Comparison of ENCODE assay signal across 8 cellular contexts in the genomic region with DNA sequence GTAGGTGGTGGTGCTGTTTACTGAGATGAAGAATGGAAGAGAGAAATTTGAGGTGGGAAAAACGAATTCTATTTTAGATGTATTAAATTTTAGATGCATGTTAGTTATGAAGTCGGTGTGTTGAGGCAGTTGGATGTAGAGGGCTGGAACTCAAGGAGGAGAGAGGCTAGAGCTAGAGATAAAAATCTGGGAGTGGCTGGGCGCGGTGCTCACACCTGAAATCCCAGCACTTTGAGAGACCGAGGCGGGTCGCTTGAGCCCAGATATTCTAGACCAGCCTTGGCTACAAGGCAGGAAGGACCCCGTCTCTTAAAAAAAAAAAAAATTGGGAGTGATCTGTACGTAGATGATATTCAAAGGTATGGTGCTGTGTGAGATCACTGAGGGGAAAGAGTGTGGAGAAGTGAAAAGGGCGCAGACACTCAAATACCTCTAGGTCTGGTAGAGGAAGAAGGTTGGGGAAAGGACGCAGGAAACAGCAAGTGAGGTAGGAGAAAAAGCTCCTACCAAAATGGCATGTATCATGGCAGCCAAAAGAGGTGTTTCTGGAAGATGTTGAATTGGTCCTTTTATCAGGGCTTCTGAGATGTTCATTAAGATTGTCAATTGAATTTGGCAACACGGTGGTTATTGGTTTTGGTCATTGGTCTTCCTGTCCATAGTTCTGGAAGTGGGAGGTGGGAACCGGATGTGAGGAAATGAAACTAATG. TPM values are rescaled to one million over a fixed set of nuclear protein-coding genes. Genes with fewer than 3 reads are reported as not detected.
A peak's percentile ranks its signal among the peaks of the same experiment; 100 is the strongest.
DNase-seq lines count a peak whose midpoint lies in the region; ATAC-seq and TF ChIP-seq lines count a peak whose summit lies in the region.

No MANE protein-coding gene starts in this region.

- peak overlapping the region in 6 of 8 donors; percentile 91 to 97 (median 94) for H3K27ac ChIP-seq in spleen

- H3K4me1 ChIP-seq in spleen: peaks cover 12 to 62% (median 27%) of the 10 kb centered on the region in 6 donors

- H3K36me3 Mint-ChIP-seq in T-helper 17 cell (ENCODE audit: low read depth): no peaks in the 10 kb centered on the region

- H3K4me1 Mint-ChIP-seq in T-helper 17 cell: peaks cover 33% of the 10 kb centered on the region

- peaks cover 0 to 14% (median 0%) of the 10 kb centered on the region in 6 donors for H3K36me3 ChIP-seq in spleen

- 50 to 61% (median 51%) methylated on average over 13 of the region's 13 CpGs for WGBS in spleen, 5 donors

- peak overlapping the region; percentile 90 for H3K27ac Mint-ChIP-seq in T-helper 17 cell

- no peak for ATAC-seq in T-helper 17 cell

- no peaks in the 10 kb centered on the region for H3K27me3 Mint-ChIP-seq in T-helper 17 cell

- H3K4me3 Mint-ChIP-seq in T-helper 17 cell: peak overlapping the region; percentile 93

- TF ChIP-seq CTCF in spleen (IDR thresholded peaks at IDR 0.05 in 8 of 11, conservative IDR thresholded peaks at IDR 0.05 in 3 of 11): no peak

- intact Hi-C loops in spleen (cut with DNase I; ENCODE audit: low total_unique reads): no loop called here

- no peaks in the 10 kb centered on the region for H3K27me3 ChIP-seq in spleen (replicated peaks in 1 of 7)

- H3K4me3 ChIP-seq in spleen: peak overlapping the region in 5 of 8 donors; percentile 86 to 99 (median 97)

- H3K9me3 ChIP-seq in T-helper 17 cell (ENCODE audit: control insufficient read depth, low read length, poor library complexity, severe bottlenecking) (no peaks in the 10 kb centered on the region), spleen (no peaks in the 10 kb centered on the region)

- no peak for TF ChIP-seq POLR2A in spleen (IDR thresholded peaks at IDR 0.05)

- DNase-seq in NCI-H146 (lab: John Stamatoyannopoulos, UW) (peak; percentile 22), NCI-H146 treated with DMSO at 0.1 percent for 48 hours (lab: John Stamatoyannopoulos, UW; ENCODE audit: unreplicated experiment) (no peak), T-helper 17 cell (no peak), globus pallidus (ENCODE audit: low spot score) (peak; percentile 15), spleen (no peak), NCI-H2196 (lab: John Stamatoyannopoulos, UW; ENCODE audit: unreplicated experiment) (no peak), SKM-1 treated with dmso at 0.1 percent for 144 hours (lab: John Stamatoyannopoulos, UW; ENCODE audit: unreplicated experiment) (no peak)
- no peak for DNase-seq in activated CD8-positive, alpha-beta memory T cell treated with anti-CD3 and anti-CD28 coated beads for 24 hours

RNA-seq across cellular contexts. Expression of a gene that starts 1.8 kb away (rescaled TPM):
- total RNA-seq in T-helper 17 cell (10 to 100 TPM; 25.3 to 31.1 TPM), spleen (10 to 100 TPM; 20.7 to 33.5 (median 28.7) TPM)
- polyA plus RNA-seq in spleen: 1 to 10 TPM; 4.6 to 8.6 (median 5.2) TPM

Comparison
In these comparisons a context has a peak if more than half of its experiments do, and no peak if none do; other contexts are left out.
1. DNase-seq: peak in NCI-H146 (single experiment) and globus pallidus (single experiment); none in NCI-H146 treated with DMSO at 0.1 percent for 48 hours (single experiment), T-helper 17 cell (0 of 3), spleen (single experiment), NCI-H2196 (single experiment), activated CD8-positive, alpha-beta memory T cell treated with anti-CD3 and anti-CD28 coated beads for 24 hours (single experiment) and SKM-1 treated with dmso at 0.1 percent for 144 hours (single experiment).